8 cellular contexts compared by ENCODE assay signal in genomic region chr6:28864321-28864923, GRCh38. TPM values are rescaled to one million over a fixed set of nuclear protein-coding genes. Genes with fewer than 3 reads are reported as not detected.
DNase-seq lines count a peak whose midpoint lies in the region; ATAC-seq and TF ChIP-seq lines count a peak whose summit lies in the region.

No MANE protein-coding gene starts in this region.

- H3K36me3 ChIP-seq in breast epithelium (no peaks in the 10 kb centered on the region), mucosa of stomach (ENCODE audit: control insufficient read depth, insufficient read depth, low read length) (no peaks in the 10 kb centered on the region)

- H3K27ac ChIP-seq in HL-60 (replicated peaks) (peak overlapping the region; percentile 78), breast epithelium (peak overlapping the region; percentile 76 to 84)

- no peak for ATAC-seq in GM18498 (IDR thresholded peaks at IDR 0.05; ENCODE audit: unreplicated experiment)
- no peak for ATAC-seq in GM18505 (IDR thresholded peaks at IDR 0.05; ENCODE audit: unreplicated experiment)
- ATAC-seq in GM19452 (IDR thresholded peaks at IDR 0.05; ENCODE audit: unreplicated experiment) = no peak

- H3K4me1 ChIP-seq in breast epithelium (no peaks in the 10 kb centered on the region), mucosa of stomach (ENCODE audit: control insufficient read depth, insufficient read depth, low read length) (peaks cover 5% of the 10 kb centered on the region)

- intact Hi-C loops in breast epithelium (cut with DNase I; ENCODE audit: low total_unique reads) = no loop called here

- H3K9me3 ChIP-seq in breast epithelium = peaks cover 0 to 8% of the 10 kb centered on the region in 2 donors
- H3K9me3 ChIP-seq in mucosa of stomach (ENCODE audit: control insufficient read depth, low read length) = no peaks in the 10 kb centered on the region

- TF ChIP-seq CTCF in AG09309 (IDR thresholded peaks at IDR 0.05; ENCODE audit: control insufficient read depth, insufficient read depth, low read depth, low read length, missing control alignments) (no peak), HL-60 (IDR thresholded peaks at IDR 0.05; ENCODE audit: insufficient read depth, low read length) (no peak), breast epithelium (IDR thresholded peaks at IDR 0.05) (no peak)

- no peaks in the 10 kb centered on the region for H3K27me3 ChIP-seq in HL-60 (ENCODE audit: insufficient read depth, poor library complexity, severe bottlenecking)
- no peaks in the 10 kb centered on the region for H3K27me3 ChIP-seq in breast epithelium
- H3K27me3 ChIP-seq in mucosa of stomach (ENCODE audit: control insufficient read depth, insufficient read depth, low read length) = no peaks in the 10 kb centered on the region

- no peak for TF ChIP-seq POLR2A in breast epithelium (IDR thresholded peaks at IDR 0.05)
- no peak for TF ChIP-seq POLR2A in GM18505 (IDR thresholded peaks at IDR 0.05; ENCODE audit: borderline replicate concordance, extremely low read depth, insufficient read depth, insufficient read length)

- H3K9ac ChIP-seq in mucosa of stomach (ENCODE audit: low read length) = peak overlapping the region; percentile 66

- DNase-seq in AG09309 (ENCODE audit: low read depth) = no peak
- DNase-seq in HL-60 (ENCODE audit: low read depth in 1 of 2, low spot score in 1 of 2) = no peak
- peak in 1 of 2 donors; percentile 58 for DNase-seq in breast epithelium (ENCODE audit: low spot score in 2 of 2)
- DNase-seq in NCI-H2107 (lab: John Stamatoyannopoulos, UW) = no peak

- H3K4me3 ChIP-seq in AG09309 (ENCODE audit: control insufficient read depth, low read depth, low read length) (peak overlapping the region; percentile 68), HL-60 (replicated peaks; ENCODE audit: insufficient read depth, low read length) (peak overlapping the region; percentile 80), breast epithelium (peak overlapping the region; percentile 59 to 91 (median 73)), mucosa of stomach (ENCODE audit: low read length) (peak overlapping the region; percentile 80)

RNA-seq across cellular contexts. Expression of gene TRIM27, which starts 59.4 kb away (rescaled TPM):
- total RNA-seq in breast epithelium = 100 to 1,000 TPM in 1 of 3 donors, 10 to 100 TPM in 2; 38.7 to 106 (median 80.3) TPM
